17 cellular contexts compared by ENCODE assay signal in the genomic region with DNA sequence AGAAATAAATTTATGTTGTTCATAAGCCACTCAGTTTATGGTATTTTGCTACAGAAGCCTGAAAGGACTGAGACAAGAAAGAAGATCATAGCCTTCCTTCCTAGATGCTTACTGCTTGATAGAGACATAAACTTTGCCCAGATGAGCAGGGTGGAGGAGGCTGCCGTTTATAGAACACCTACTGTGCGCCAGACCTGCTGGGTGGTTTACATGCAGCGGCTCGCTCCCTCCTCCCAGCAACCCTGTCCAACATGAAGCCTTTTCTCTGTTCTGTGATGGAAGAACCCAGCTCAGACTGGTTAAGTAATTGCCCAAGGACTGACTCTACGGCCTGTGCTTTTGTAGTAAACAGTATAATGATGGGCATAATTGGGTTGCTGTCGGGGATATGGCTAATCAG. TPM values are rescaled to one million over a fixed set of nuclear protein-coding genes. Genes with fewer than 3 reads are reported as not detected.
DNase-seq lines count a peak whose midpoint lies in the region; ATAC-seq and TF ChIP-seq lines count a peak whose summit lies in the region.
"Had no signal": no experiment of that assay in that cellular context is flagged by ENCODE, and none has a peak within 500 bp of the region (broad histone marks: within the 10 kb centered on the region; RNA-seq: fewer than 3 reads in every experiment).

No MANE protein-coding gene starts in this region.

- no peaks in the 10 kb centered on the region for H3K9me3 ChIP-seq in BLaER1 treated with 17β-estradiol and CSF1 and Interleukin-3, amounts not matched to agents 10 nM and 100 nM (replicated peaks in 1 of 11)
- H3K9me3 ChIP-seq in WERI-Rb-1 (ENCODE audit: severe bottlenecking) (no peaks in the 10 kb centered on the region), gastroesophageal sphincter (no peaks in the 10 kb centered on the region)
- H3K9me3 ChIP-seq: SK-N-SH had no signal

- TF ChIP-seq EP300 in gastroesophageal sphincter (IDR thresholded peaks at IDR 0.05) = no peak

- peak overlapping the region; percentile 67 to 91 (median 84) for H3K4me2 ChIP-seq in BLaER1 treated with 17β-estradiol and CSF1 and Interleukin-3, amounts not matched to agents 10 nM and 100 nM
- H3K4me2 ChIP-seq: SK-N-SH had no signal

- no peak for DNase-seq in WERI-Rb-1
- DNase-seq in substantia nigra (lab: John Stamatoyannopoulos, UW) = no peak
- no peak for DNase-seq in NCI-H1092 (lab: John Stamatoyannopoulos, UW)
- no peak for DNase-seq in iPS-NIHi7 (ENCODE audit: extremely low spot score)
- DNase-seq in NCI-H2107 (lab: John Stamatoyannopoulos, UW) = no peak
- DNase-seq: ACHN, DMS79 treated with DMSO at 0.1 percent for 48 hours, H7, Karpas-422, NCI-H1436 treated with DMSO at 0.1 percent for 48 hours, NCI-H2029, NCI-H510A, NCI-H748 treated with DMSO at 0.1 percent for 48 hours, SHP77, SK-N-SH had no signal

- no peak for ATAC-seq in gastroesophageal sphincter

- TF ChIP-seq CTCF in WERI-Rb-1 (IDR thresholded peaks at IDR 0.05; ENCODE audit: low read depth, low read length) (no peak), gastroesophageal sphincter (IDR thresholded peaks at IDR 0.05) (no peak)

- no peaks in the 10 kb centered on the region for H3K27me3 ChIP-seq in BLaER1 treated with 17β-estradiol and CSF1 and Interleukin-3, amounts not matched to agents 10 nM and 100 nM
- H3K27me3 ChIP-seq in WERI-Rb-1 (ENCODE audit: insufficient read depth, low read depth, severe bottlenecking) (no peaks in the 10 kb centered on the region), gastroesophageal sphincter (peaks cover 9% of the 10 kb centered on the region)

- H3K36me3 ChIP-seq in BLaER1 treated with 17β-estradiol and CSF1 and Interleukin-3, amounts not matched to agents 10 nM and 100 nM = no peaks in the 10 kb centered on the region
- H3K36me3 ChIP-seq in WERI-Rb-1 (peaks cover 3% of the 10 kb centered on the region; the same call in 1 of the 2 replicates), gastroesophageal sphincter (no peaks in the 10 kb centered on the region)

- WGBS in gastroesophageal sphincter (ENCODE audit: low coverage in 1 of 2), 2 donors = 89 to 94% methylated on average over 5 to 6 of the region's 6 CpGs

- no peak for TF ChIP-seq POLR2A in gastroesophageal sphincter (IDR thresholded peaks at IDR 0.05)

- peak overlapping the region in 9 of 11 experiments; percentile 29 to 88 (median 77); a peak in 17 of 22 replicates for H3K27ac ChIP-seq in BLaER1 treated with 17β-estradiol and CSF1 and Interleukin-3, amounts not matched to agents 10 nM and 100 nM
- peak overlapping the region; percentile 93 for H3K27ac ChIP-seq in WERI-Rb-1
- H3K27ac ChIP-seq in gastroesophageal sphincter = peak overlapping the region in 3 of 4 donors; percentile 59 to 69 (median 65)
- peak overlapping the region; percentile 99 for H3K27ac ChIP-seq in substantia nigra (ENCODE audit: low read depth, low read length, poor library complexity, severe bottlenecking)

- H3K4me3 ChIP-seq in BLaER1 treated with 17β-estradiol and CSF1 and Interleukin-3, amounts not matched to agents 10 nM and 100 nM = no peak overlapping the region
- H3K4me3 ChIP-seq in WERI-Rb-1 (ENCODE audit: low read depth, low read length) (no peak overlapping the region), gastroesophageal sphincter (no peak overlapping the region)

- H3K9ac ChIP-seq in BLaER1 treated with 17β-estradiol and CSF1 and Interleukin-3, amounts not matched to agents 10 nM and 100 nM = peak overlapping the region in 8 of 11 experiments; percentile 39 to 75 (median 62); a peak in 15 of 22 replicates
- H3K9ac ChIP-seq: SK-N-SH had no signal

- H3K4me1 ChIP-seq in BLaER1 treated with 17β-estradiol and CSF1 and Interleukin-3, amounts not matched to agents 10 nM and 100 nM = peaks cover 55 to 88% (median 85%) of the 10 kb centered on the region in 10 experiments
- peaks cover 0 to 58% (median 3%) of the 10 kb centered on the region in 3 donors for H3K4me1 ChIP-seq in gastroesophageal sphincter

- H4K20me1 ChIP-seq in BLaER1 treated with 17β-estradiol and CSF1 and Interleukin-3, amounts not matched to agents 10 nM and 100 nM = no peaks in the 10 kb centered on the region

RNA-seq across cellular contexts. Expression of a gene that starts 37.0 kb away (rescaled TPM):
- 1 to 10 TPM; 3.2 to 9.1 (median 6.6) TPM for total RNA-seq in gastroesophageal sphincter
